In the genomic region with DNA sequence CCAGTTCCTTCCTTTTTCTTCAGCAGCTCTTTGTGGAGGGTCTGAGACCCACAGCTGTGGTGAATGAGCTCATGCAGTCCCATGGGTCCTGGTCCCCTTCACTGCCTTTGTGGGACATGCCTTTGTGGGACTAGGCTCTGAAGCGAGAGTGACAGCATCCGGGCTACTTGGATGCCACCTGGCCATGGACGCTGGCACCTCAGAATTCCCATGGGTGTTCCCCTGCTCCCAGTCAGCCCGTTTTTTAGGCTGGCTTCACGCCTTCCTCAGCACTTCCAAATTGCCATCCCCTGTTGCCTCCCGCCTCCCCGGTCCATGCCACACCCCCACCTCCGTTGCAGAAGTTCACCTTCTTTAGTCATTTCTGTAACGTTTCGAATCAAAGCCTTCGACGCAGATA, we compare ENCODE assay signal across 9 cellular contexts. TPM values are rescaled to one million over a fixed set of nuclear protein-coding genes. Genes with fewer than 3 reads are reported as not detected.
DNase-seq lines count a peak whose midpoint lies in the region; ATAC-seq and TF ChIP-seq lines count a peak whose summit lies in the region.
"Had no signal": no experiment of that assay in that cellular context is flagged by ENCODE, and none has a peak within 500 bp of the region (broad histone marks: within the 10 kb centered on the region; RNA-seq: fewer than 3 reads in every experiment).

No MANE protein-coding gene starts in this region.

- H3K9me3 ChIP-seq in tibial nerve, result no peaks in the 10 kb centered on the region
- H3K9me3 ChIP-seq: mucosa of descending colon had no signal

- ATAC-seq in HG03460 (IDR thresholded peaks at IDR 0.05; ENCODE audit: unreplicated experiment), result peak; percentile 29

- 74 to 79% methylated on average over 12 of the region's 12 CpGs for WGBS in tibial nerve, 2 donors

- TF ChIP-seq CTCF in fibroblast of mammary gland (conservative IDR thresholded peaks at IDR 0.05; ENCODE audit: control insufficient read depth, insufficient read depth, low read depth, low read length) (no peak), tibial nerve (IDR thresholded peaks at IDR 0.05) (no peak)

- peaks cover 0 to 46% (median 0%) of the 10 kb centered on the region in 3 donors for H3K36me3 ChIP-seq in tibial nerve

- TF ChIP-seq POLR2A in tibial nerve (IDR thresholded peaks at IDR 0.05), result no peak

- peak overlapping the region in 1 of 4 donors; percentile 37 for H3K27ac ChIP-seq in tibial nerve

- H3K4me3 ChIP-seq in fibroblast of mammary gland (ENCODE audit: control insufficient read depth, low read depth, low read length) (peak overlapping the region; percentile 7), tibial nerve (peak overlapping the region in 2 of 4 donors; percentile 7 to 22)
- H3K4me3 ChIP-seq: mucosa of descending colon had no signal

- TF ChIP-seq EP300 in tibial nerve (IDR thresholded peaks at IDR 0.05), result no peak

- peak; percentile 7 for DNase-seq in stimulated activated naive CD4-positive, alpha-beta T cell treated with Interleukin-2 at 50 U/mL for 16 hours (lab: John Stamatoyannopoulos, UW)
- DNase-seq in stimulated activated naive CD4-positive, alpha-beta T cell (lab: John Stamatoyannopoulos, UW), result no peak
- DNase-seq in fibroblast of mammary gland (ENCODE audit: low read depth) (no peak), NCI-H2107 treated with DMSO at 0.1 percent for 48 hours (lab: John Stamatoyannopoulos, UW; ENCODE audit: unreplicated experiment) (no peak), tibial nerve (ENCODE audit: low spot score in 2 of 2) (no peak), NCI-H2029 treated with DMSO at 0.1 percent for 48 hours (lab: John Stamatoyannopoulos, UW) (no peak), 8988T (no peak)

- H3K27me3 ChIP-seq in tibial nerve, result no peaks in the 10 kb centered on the region

- H3K4me1 ChIP-seq in tibial nerve, result peaks cover 0 to 26% (median 3%) of the 10 kb centered on the region in 4 donors

RNA-seq across cellular contexts. Expression of a gene that starts 45.1 kb away (rescaled TPM):
- total RNA-seq in tibial nerve, result 10 to 100 TPM in 1 of 4 donors, 1 to 10 TPM in 3; 8.2 to 10.8 (median 9.1) TPM
